In the genomic region with DNA sequence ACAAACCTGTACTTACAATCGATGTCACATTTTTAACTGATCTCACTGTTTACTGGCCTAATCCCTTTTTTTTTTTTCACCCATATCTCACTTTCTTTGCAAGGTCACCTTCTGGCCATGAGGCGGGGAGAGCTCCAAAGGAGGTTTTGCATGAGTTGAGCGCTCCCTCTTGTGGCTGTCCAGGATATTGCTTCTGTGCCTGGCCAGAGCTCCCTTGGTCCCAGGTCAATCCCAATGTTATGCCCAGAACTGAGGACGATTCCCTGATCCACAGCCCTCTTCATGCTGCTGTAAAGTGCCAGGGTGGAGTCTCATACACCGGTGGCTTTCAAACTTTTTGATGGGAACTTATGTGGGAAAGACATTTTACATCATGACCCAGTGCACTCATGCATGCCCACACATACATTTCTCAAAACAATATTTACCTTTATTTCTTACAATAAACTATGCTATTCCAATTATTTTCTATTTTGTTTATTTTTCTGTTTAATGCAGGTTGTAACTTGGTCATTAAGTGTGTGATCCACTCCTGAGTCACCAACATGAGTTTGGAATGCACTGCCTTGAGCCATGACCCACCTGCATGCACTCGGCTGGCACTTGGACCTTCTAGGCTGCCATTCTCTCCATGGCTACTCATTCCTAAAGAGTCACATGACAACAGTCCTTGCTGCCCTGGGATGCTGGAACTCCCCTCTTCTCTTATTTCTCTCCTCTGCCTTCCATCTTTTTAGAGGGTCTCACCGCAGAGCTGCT, we compare ENCODE assay signal across 8 cellular contexts.
A peak's percentile ranks its signal among the peaks of the same experiment; 100 is the strongest.
DNase-seq lines count a peak whose midpoint lies in the region; ATAC-seq and TF ChIP-seq lines count a peak whose summit lies in the region.

No MANE protein-coding gene starts in this region.

- peak; percentile 48 to 82 for DNase-seq in NCI-H526 (lab: John Stamatoyannopoulos, UW)
- DNase-seq in activated CD4-positive, alpha-beta T cell treated with anti-CD3 and anti-CD28 coated beads, Interleukin-2, amount 50 U/mL, for 24 hours (ENCODE audit: low read depth in 1 of 2, low spot score in 1 of 2): peak; percentile 55 to 59
- peak; percentile 53 for DNase-seq in effector CD4-positive, alpha-beta T cell
- peak; percentile 85 for DNase-seq in medulla oblongata (ENCODE audit: extremely low spot score)
- peak; percentile 49 for DNase-seq in stimulated activated CD8-positive, alpha-beta memory T cell treated with anti-CD3 and anti-CD28 coated beads, Interleukin-15, amount 100 ng/mL, for 24 hours (ENCODE audit: low read depth)

- ATAC-seq in HG03280 (IDR thresholded peaks at IDR 0.05; ENCODE audit: unreplicated experiment) (peak; percentile 76), GM21576 (IDR thresholded peaks at IDR 0.05; ENCODE audit: unreplicated experiment) (no peak)

- TF ChIP-seq CTCF in GM12874 (IDR thresholded peaks at IDR 0.05; ENCODE audit: insufficient read depth, low read depth, low read length): peak; percentile 82
